ENCODE assay signal across 29 cellular contexts in the genomic region with DNA sequence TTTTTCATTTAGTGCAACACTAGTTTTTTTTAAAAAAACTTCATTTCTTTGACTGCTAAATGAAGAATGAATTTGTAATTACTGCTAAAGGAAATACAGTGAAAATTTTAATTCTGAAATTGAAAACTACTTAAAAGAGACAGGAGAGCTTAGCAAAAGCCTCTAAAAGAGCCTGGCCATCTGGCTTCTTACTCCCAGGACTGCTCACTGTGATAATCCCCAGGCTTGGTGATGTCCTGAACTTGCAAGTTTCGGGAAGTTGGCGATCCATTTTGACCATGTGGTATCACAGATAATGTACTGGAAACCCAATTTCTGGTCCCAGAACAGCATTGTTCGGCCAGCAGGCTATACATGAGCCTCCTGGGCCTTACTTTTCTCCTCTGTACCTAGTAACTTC.
"Had no signal": no experiment of that assay in that cellular context is flagged by ENCODE, and none has a peak within 500 bp of the region (broad histone marks: within the 10 kb centered on the region; RNA-seq: fewer than 3 reads in every experiment).

No MANE protein-coding gene starts in this region.

- H3K27me3 Mint-ChIP-seq: central memory CD8-positive, alpha-beta T cell; effector memory CD8-positive, alpha-beta T cell had no signal

- H3K4me1 Mint-ChIP-seq: activated CD4-positive, alpha-beta memory T cell treated with anti-CD3 and anti-CD28 coated beads, Interleukin-2, amount 10 ng/mL, durations not matched to agents 7 days and 5 days; activated CD4-positive, alpha-beta T cell treated with anti-CD3 and anti-CD28 coated beads, Interleukin-2, amount 10 ng/mL, durations not matched to agents 7 days and 5 days; activated T-helper 17 cell treated with anti-CD3 and anti-CD28 coated beads, Interleukin-2, amount 50 U/mL, for 72 hours; central memory CD8-positive, alpha-beta T cell had no signal

- H3K4me1 ChIP-seq: foreskin keratinocyte, gastroesophageal sphincter had no signal

- H3K9me3 ChIP-seq: esophagus muscularis mucosa, gastroesophageal sphincter, heart right ventricle had no signal

- H3K9me3 Mint-ChIP-seq: activated CD4-positive, alpha-beta memory T cell treated with anti-CD3 and anti-CD28 coated beads, Interleukin-2, amount 10 ng/mL, durations not matched to agents 7 days and 5 days; activated CD4-positive, alpha-beta T cell treated with anti-CD3 and anti-CD28 coated beads, Interleukin-2, amount 10 ng/mL, durations not matched to agents 7 days and 5 days; activated T-cell treated with anti-CD3 and anti-CD28 coated beads, Interleukin-2, amount 50 U/mL, for 24 hours; activated T-helper 17 cell treated with anti-CD3 and anti-CD28 coated beads, Interleukin-2, amount 50 U/mL, for 72 hours; central memory CD8-positive, alpha-beta T cell; effector memory CD8-positive, alpha-beta T cell; WTC11 had no signal

- H3K27ac ChIP-seq: brain microvascular endothelial cell, esophagus muscularis mucosa, foreskin keratinocyte, gastroesophageal sphincter, heart right ventricle had no signal

- H3K4me3 ChIP-seq: esophagus muscularis mucosa, gastroesophageal sphincter, heart right ventricle had no signal

- H3K36me3 Mint-ChIP-seq: activated naive CD8-positive, alpha-beta T cell; WTC11 had no signal

- H3K27ac Mint-ChIP-seq: activated CD4-positive, alpha-beta memory T cell treated with anti-CD3 and anti-CD28 coated beads, Interleukin-2, amount 10 ng/mL, durations not matched to agents 7 days and 5 days; activated CD4-positive, alpha-beta T cell treated with anti-CD3 and anti-CD28 coated beads, Interleukin-2, amount 10 ng/mL, durations not matched to agents 7 days and 5 days; activated naive CD8-positive, alpha-beta T cell; activated T-cell treated with anti-CD3 and anti-CD28 coated beads, Interleukin-2, amount 50 U/mL, for 24 hours; activated T-helper 17 cell treated with anti-CD3 and anti-CD28 coated beads, Interleukin-2, amount 50 U/mL, for 72 hours; effector memory CD8-positive, alpha-beta T cell; WTC11 had no signal

- H3K27me3 ChIP-seq: brain microvascular endothelial cell, esophagus muscularis mucosa, foreskin keratinocyte, gastroesophageal sphincter, heart right ventricle had no signal

- H3K36me3 ChIP-seq: brain microvascular endothelial cell, esophagus muscularis mucosa, gastroesophageal sphincter, heart right ventricle had no signal

- DNase-seq: activated CD4-positive, alpha-beta memory T cell treated with anti-CD3 and anti-CD28 coated beads, Interleukin-2, amount 10 ng/mL, durations not matched to agents 7 days and 5 days; activated CD4-positive, alpha-beta T cell treated with anti-CD3 and anti-CD28 coated beads for 1 hour; activated CD4-positive, alpha-beta T cell treated with anti-CD3 and anti-CD28 coated beads for 4 hours; activated CD4-positive, alpha-beta T cell treated with anti-CD3 and anti-CD28 coated beads, Interleukin-2, amount 10 ng/mL, durations not matched to agents 7 days and 5 days; activated CD4-positive, alpha-beta T cell treated with anti-CD3 and anti-CD28 coated beads, Interleukin-2, amount 50 U/mL, for 4 hours; activated CD8-positive, alpha-beta memory T cell treated with anti-CD3 and anti-CD28 coated beads, Interleukin-2, amount 50 U/mL, for 48 hours; activated effector memory CD4-positive, alpha-beta T cell treated with Interleukin-2 at 50 U/mL for 16 hours; activated gamma-delta T cell treated with Interleukin-2 at 50 U/mL for 16 hours; activated naive CD4-positive, alpha-beta T cell treated with anti-CD3 and anti-CD28 coated beads, Interleukin-2, amount 50 U/mL, for 16 hours; activated naive CD4-positive, alpha-beta T cell treated with Interleukin-2 at 50 U/mL for 16 hours; activated T-cell treated with anti-CD3 and anti-CD28 coated beads for 4 hours; activated T-cell treated with anti-CD3 and anti-CD28 coated beads, Interleukin-2, amount 50 U/mL, for 24 hours; amniotic stem cell; anterior cingulate cortex; brain microvascular endothelial cell; cortex of kidney; dermis blood vessel endothelial cell; effector CD4-positive, alpha-beta T cell; effector memory CD8-positive, alpha-beta T cell; erythroblast; foreskin keratinocyte; heart right ventricle; T-helper 2 cell had no signal

- H3K4me3 Mint-ChIP-seq: activated CD4-positive, alpha-beta memory T cell treated with anti-CD3 and anti-CD28 coated beads, Interleukin-2, amount 10 ng/mL, durations not matched to agents 7 days and 5 days; activated CD4-positive, alpha-beta T cell treated with anti-CD3 and anti-CD28 coated beads, Interleukin-2, amount 10 ng/mL, durations not matched to agents 7 days and 5 days; activated naive CD8-positive, alpha-beta T cell; activated T-cell treated with anti-CD3 and anti-CD28 coated beads, Interleukin-2, amount 50 U/mL, for 24 hours; activated T-helper 17 cell treated with anti-CD3 and anti-CD28 coated beads, Interleukin-2, amount 50 U/mL, for 72 hours; central memory CD8-positive, alpha-beta T cell; effector memory CD8-positive, alpha-beta T cell; WTC11 had no signal
